Comparison of ENCODE assay signal across 13 cellular contexts in genomic region chr11:7538466-7539454, GRCh38. TPM values are rescaled to one million over a fixed set of nuclear protein-coding genes. Genes with fewer than 3 reads are reported as not detected.
DNase-seq lines count a peak whose midpoint lies in the region; ATAC-seq and TF ChIP-seq lines count a peak whose summit lies in the region.
"Had no signal": no experiment of that assay in that cellular context is flagged by ENCODE, and none has a peak within 500 bp of the region (broad histone marks: within the 10 kb centered on the region; RNA-seq: fewer than 3 reads in every experiment).

No MANE protein-coding gene starts in this region.

- no peak for TF ChIP-seq EP300 in tibial nerve (IDR thresholded peaks at IDR 0.05)
- TF ChIP-seq EP300 in gastroesophageal sphincter (IDR thresholded peaks at IDR 0.05): no peak

- CTCF ChIA-PET in activated CD4-positive, alpha-beta memory T cell treated with anti-CD3 and anti-CD28 coated beads, Interleukin-2, amount 10 ng/mL, durations not matched to agents 7 days and 5 days (lab: Charles Lee): interaction anchor here (1.2 to 5.5 kb wide), 9 partner anchors 8 to 118 kb away, joined by 3 to 39 read pairs (median 6); partner anchors contain the start of gene PPFIBP2

- peaks cover 0 to 18% (median 7%) of the 10 kb centered on the region in 4 donors for H3K4me1 ChIP-seq in tibial nerve
- peaks cover 0 to 5% (median 0%) of the 10 kb centered on the region in 3 donors for H3K4me1 ChIP-seq in gastroesophageal sphincter

- peaks cover 64% of the 10 kb centered on the region for H3K4me1 Mint-ChIP-seq in activated naive CD8-positive, alpha-beta T cell treated with anti-CD3 and anti-CD28 coated beads, Interleukin-2, amount 10 ng/mL, durations not matched to agents 7 days and 5 days
- H3K4me1 Mint-ChIP-seq in activated naive CD8-positive, alpha-beta T cell treated with anti-CD3 and anti-CD28 coated beads for 36 hours: peaks cover 61% of the 10 kb centered on the region
- peaks cover 78% of the 10 kb centered on the region for H3K4me1 Mint-ChIP-seq in activated CD4-positive, alpha-beta memory T cell treated with anti-CD3 and anti-CD28 coated beads, Interleukin-2, amount 10 ng/mL, durations not matched to agents 7 days and 5 days
- peaks cover 68% of the 10 kb centered on the region for H3K4me1 Mint-ChIP-seq in mesothelial cell of epicardium

- peaks cover 2% of the 10 kb centered on the region for H3K9me3 Mint-ChIP-seq in activated naive CD8-positive, alpha-beta T cell treated with anti-CD3 and anti-CD28 coated beads, Interleukin-2, amount 10 ng/mL, durations not matched to agents 7 days and 5 days
- H3K9me3 Mint-ChIP-seq in activated naive CD8-positive, alpha-beta T cell treated with anti-CD3 and anti-CD28 coated beads for 36 hours: no peaks in the 10 kb centered on the region
- no peaks in the 10 kb centered on the region for H3K9me3 Mint-ChIP-seq in activated CD4-positive, alpha-beta memory T cell treated with anti-CD3 and anti-CD28 coated beads, Interleukin-2, amount 10 ng/mL, durations not matched to agents 7 days and 5 days
- H3K9me3 Mint-ChIP-seq in mesothelial cell of epicardium: no peaks in the 10 kb centered on the region

- POLR2A ChIA-PET in activated naive CD8-positive, alpha-beta T cell treated with anti-CD3 and anti-CD28 coated beads, Interleukin-2, amount 10 ng/mL, durations not matched to agents 7 days and 5 days (lab: Charles Lee): interaction anchor here (1.1 kb wide), 2 partner anchors 9 to 26 kb away, joined by 3 read pairs; no protein-coding TSS in a partner anchor
- POLR2A ChIA-PET in activated CD4-positive, alpha-beta memory T cell treated with anti-CD3 and anti-CD28 coated beads, Interleukin-2, amount 10 ng/mL, durations not matched to agents 7 days and 5 days (lab: Charles Lee): interaction anchor here (1.3 to 1.5 kb wide), 3 partner anchors 9 to 27 kb away, joined by 3 to 7 read pairs (median 5); partner anchors contain the start of gene PPFIBP2

- H3K27ac ChIP-seq in tibial nerve: peak overlapping the region in 3 of 4 donors; percentile 29 to 52 (median 52)
- H3K27ac ChIP-seq in gastroesophageal sphincter: peak overlapping the region in 2 of 4 donors; percentile 12 to 36
- H3K27ac ChIP-seq: thoracic aorta had no signal

- H3K9me3 ChIP-seq in tibial nerve: no peaks in the 10 kb centered on the region
- H3K9me3 ChIP-seq in gastroesophageal sphincter: no peaks in the 10 kb centered on the region
- H3K9me3 ChIP-seq: thoracic aorta had no signal

- WGBS in tibial nerve, 2 donors: 68 to 83% methylated on average over 12 of the region's 12 CpGs
- 60 to 66% methylated on average over 2 to 8 of the region's 12 CpGs for WGBS in gastroesophageal sphincter (ENCODE audit: low coverage in 1 of 2), 2 donors

- H3K27ac Mint-ChIP-seq in activated naive CD8-positive, alpha-beta T cell treated with anti-CD3 and anti-CD28 coated beads, Interleukin-2, amount 10 ng/mL, durations not matched to agents 7 days and 5 days: peak overlapping the region; percentile 73
- no peak overlapping the region for H3K27ac Mint-ChIP-seq in activated naive CD8-positive, alpha-beta T cell treated with anti-CD3 and anti-CD28 coated beads for 36 hours
- peak overlapping the region; percentile 75 for H3K27ac Mint-ChIP-seq in activated CD4-positive, alpha-beta memory T cell treated with anti-CD3 and anti-CD28 coated beads, Interleukin-2, amount 10 ng/mL, durations not matched to agents 7 days and 5 days
- H3K27ac Mint-ChIP-seq in mesothelial cell of epicardium: peak overlapping the region; percentile 4

- ATAC-seq in activated naive CD8-positive, alpha-beta T cell treated with anti-CD3 and anti-CD28 coated beads, Interleukin-2, amount 10 ng/mL, durations not matched to agents 7 days and 5 days (ENCODE audit: low read depth): no peak
- ATAC-seq in gastroesophageal sphincter (no peak), HG02610 (IDR thresholded peaks at IDR 0.05; ENCODE audit: unreplicated experiment) (no peak)

- peaks cover 5% of the 10 kb centered on the region for H3K27me3 Mint-ChIP-seq in activated naive CD8-positive, alpha-beta T cell treated with anti-CD3 and anti-CD28 coated beads, Interleukin-2, amount 10 ng/mL, durations not matched to agents 7 days and 5 days
- H3K27me3 Mint-ChIP-seq in activated naive CD8-positive, alpha-beta T cell treated with anti-CD3 and anti-CD28 coated beads for 36 hours: no peaks in the 10 kb centered on the region
- peaks cover 17% of the 10 kb centered on the region for H3K27me3 Mint-ChIP-seq in activated CD4-positive, alpha-beta memory T cell treated with anti-CD3 and anti-CD28 coated beads, Interleukin-2, amount 10 ng/mL, durations not matched to agents 7 days and 5 days
- no peaks in the 10 kb centered on the region for H3K27me3 Mint-ChIP-seq in mesothelial cell of epicardium (ENCODE audit: low read depth)

- H3K36me3 Mint-ChIP-seq in activated naive CD8-positive, alpha-beta T cell treated with anti-CD3 and anti-CD28 coated beads, Interleukin-2, amount 10 ng/mL, durations not matched to agents 7 days and 5 days: peaks cover 8% of the 10 kb centered on the region
- H3K36me3 Mint-ChIP-seq in activated naive CD8-positive, alpha-beta T cell treated with anti-CD3 and anti-CD28 coated beads for 36 hours: peaks cover 6% of the 10 kb centered on the region
- peaks cover 5% of the 10 kb centered on the region for H3K36me3 Mint-ChIP-seq in activated CD4-positive, alpha-beta memory T cell treated with anti-CD3 and anti-CD28 coated beads, Interleukin-2, amount 10 ng/mL, durations not matched to agents 7 days and 5 days (ENCODE audit: low read depth)
- H3K36me3 Mint-ChIP-seq in mesothelial cell of epicardium: no peaks in the 10 kb centered on the region

- H3K36me3 ChIP-seq in tibial nerve (no peaks in the 10 kb centered on the region), gastroesophageal sphincter (no peaks in the 10 kb centered on the region)
- H3K36me3 ChIP-seq: thoracic aorta had no signal

- H3K4me3 ChIP-seq in tibial nerve (no peak overlapping the region), gastroesophageal sphincter (no peak overlapping the region)
- H3K4me3 ChIP-seq: thoracic aorta had no signal

- H3K4me3 Mint-ChIP-seq in activated naive CD8-positive, alpha-beta T cell treated with anti-CD3 and anti-CD28 coated beads, Interleukin-2, amount 10 ng/mL, durations not matched to agents 7 days and 5 days: peak overlapping the region; percentile 73
- H3K4me3 Mint-ChIP-seq in activated naive CD8-positive, alpha-beta T cell treated with anti-CD3 and anti-CD28 coated beads for 36 hours: no peak overlapping the region
- peak overlapping the region; percentile 63 for H3K4me3 Mint-ChIP-seq in activated CD4-positive, alpha-beta memory T cell treated with anti-CD3 and anti-CD28 coated beads, Interleukin-2, amount 10 ng/mL, durations not matched to agents 7 days and 5 days
- H3K4me3 Mint-ChIP-seq in mesothelial cell of epicardium: no peak overlapping the region

- H3K27me3 ChIP-seq in tibial nerve (no peaks in the 10 kb centered on the region), gastroesophageal sphincter (no peaks in the 10 kb centered on the region)

- TF ChIP-seq CTCF in mesothelial cell of epicardium (IDR thresholded peaks at IDR 0.05; ENCODE audit: unreplicated experiment) (no peak), tibial nerve (IDR thresholded peaks at IDR 0.05) (no peak), gastroesophageal sphincter (IDR thresholded peaks at IDR 0.05) (no peak)

- DNase-seq in activated naive CD8-positive, alpha-beta T cell treated with anti-CD3 and anti-CD28 coated beads, Interleukin-2, amount 10 ng/mL, durations not matched to agents 7 days and 5 days: no peak
- no peak for DNase-seq in activated naive CD8-positive, alpha-beta T cell treated with anti-CD3 and anti-CD28 coated beads for 36 hours
- no peak for DNase-seq in activated CD4-positive, alpha-beta memory T cell treated with anti-CD3 and anti-CD28 coated beads, Interleukin-2, amount 10 ng/mL, durations not matched to agents 7 days and 5 days
- DNase-seq in mesothelial cell of epicardium (ENCODE audit: low spot score in 2 of 2, unreplicated experiment in 2 of 2) (no peak), tibial nerve (ENCODE audit: low spot score in 2 of 2) (no peak), cerebellar nuclear complex (lab: John Stamatoyannopoulos, UW) (no peak)
- DNase-seq: MV-4-11, NCI-H2227 treated with DMSO at 0.1 percent for 48 hours, nucleus accumbens, SIG-M5 had no signal

- TF ChIP-seq POLR2A in tibial nerve (IDR thresholded peaks at IDR 0.05): no peak
- no peak for TF ChIP-seq POLR2A in gastroesophageal sphincter (IDR thresholded peaks at IDR 0.05)

RNA-seq across cellular contexts. Expression of gene PPFIBP2, which starts 25.0 kb away (rescaled TPM):
- total RNA-seq in activated naive CD8-positive, alpha-beta T cell treated with anti-CD3 and anti-CD28 coated beads, Interleukin-2, amount 10 ng/mL, durations not matched to agents 7 days and 5 days: 10 to 100 TPM; 19.9 to 25.7 TPM
- 10 to 100 TPM; 18.6 to 18.7 TPM for total RNA-seq in activated naive CD8-positive, alpha-beta T cell treated with anti-CD3 and anti-CD28 coated beads for 36 hours
- 10 to 100 TPM; 21.9 to 24.7 TPM for total RNA-seq in activated CD4-positive, alpha-beta memory T cell treated with anti-CD3 and anti-CD28 coated beads, Interleukin-2, amount 10 ng/mL, durations not matched to agents 7 days and 5 days
- 65.8 to 73.8 TPM (median 69.1 TPM) in 3 replicates for total RNA-seq in mesothelial cell of epicardium
- 100 to 1,000 TPM in 1 of 4 donors, 10 to 100 TPM in 3; 19.8 to 110 (median 29.2) TPM for total RNA-seq in tibial nerve
- total RNA-seq in gastroesophageal sphincter: 10 to 100 TPM in 3 of 4 donors, 1 to 10 TPM in 1; 8.0 to 26.5 (median 11.3) TPM

RNA-seq across cellular contexts. Expression of gene OLFML1, which starts 53.5 kb away (rescaled TPM):
- total RNA-seq in activated naive CD8-positive, alpha-beta T cell treated with anti-CD3 and anti-CD28 coated beads, Interleukin-2, amount 10 ng/mL, durations not matched to agents 7 days and 5 days: not detected
- total RNA-seq in activated naive CD8-positive, alpha-beta T cell treated with anti-CD3 and anti-CD28 coated beads for 36 hours: not detected
- not detected for total RNA-seq in activated CD4-positive, alpha-beta memory T cell treated with anti-CD3 and anti-CD28 coated beads, Interleukin-2, amount 10 ng/mL, durations not matched to agents 7 days and 5 days
- total RNA-seq in mesothelial cell of epicardium (45.3 to 47.7 TPM (median 45.6 TPM) in 3 replicates), tibial nerve (10 to 100 TPM in 1 of 4 donors, 1 to 10 TPM in 3; 1.2 to 13.1 (median 6.6) TPM), gastroesophageal sphincter (10 to 100 TPM in 1 of 4 donors, 1 to 10 TPM in 3; 3.4 to 10.2 (median 7.6) TPM)

Comparison
In these comparisons a context has a peak if more than half of its experiments do, and no peak if none do; other contexts are left out.
1. H3K4me3 Mint-ChIP-seq: peak in activated naive CD8-positive, alpha-beta T cell treated with anti-CD3 and anti-CD28 coated beads, Interleukin-2, amount 10 ng/mL, durations not matched to agents 7 days and 5 days (single experiment) and activated CD4-positive, alpha-beta memory T cell treated with anti-CD3 and anti-CD28 coated beads, Interleukin-2, amount 10 ng/mL, durations not matched to agents 7 days and 5 days (single experiment); none in activated naive CD8-positive, alpha-beta T cell treated with anti-CD3 and anti-CD28 coated beads for 36 hours (single experiment) and mesothelial cell of epicardium (single experiment).